Comparison of ENCODE assay signal across 8 cellular contexts in genomic region chr18:499351-500229, GRCh38. TPM values are rescaled to one million over a fixed set of nuclear protein-coding genes. Genes with fewer than 3 reads are reported as not detected.
A peak's percentile ranks its signal among the peaks of the same experiment; 100 is the strongest.
DNase-seq lines count a peak whose midpoint lies in the region; ATAC-seq and TF ChIP-seq lines count a peak whose summit lies in the region.

No MANE protein-coding gene starts in this region.

- no peaks in the 10 kb centered on the region for H3K4me1 ChIP-seq in mucosa of rectum (ENCODE audit: control insufficient read depth in 2 of 2, insufficient read depth in 2 of 2, low read length in 2 of 2)

- H3K36me3 ChIP-seq in mucosa of rectum (ENCODE audit: control insufficient read depth in 2 of 2, insufficient read depth in 2 of 2, low read length in 2 of 2), result no peaks in the 10 kb centered on the region

- peak overlapping the region; percentile 13 to 60 for H3K4me3 ChIP-seq in mucosa of rectum (ENCODE audit: low read length in 2 of 2)

- no peaks in the 10 kb centered on the region for H3K9me3 ChIP-seq in mucosa of rectum (ENCODE audit: control insufficient read depth in 2 of 2, low read length in 2 of 2)

- no peak for TF ChIP-seq CTCF in 22Rv1 (IDR thresholded peaks at IDR 0.05)

- ATAC-seq in GM18867 (IDR thresholded peaks at IDR 0.05; ENCODE audit: unreplicated experiment), result no peak
- ATAC-seq in HG03095 (IDR thresholded peaks at IDR 0.05; ENCODE audit: unreplicated experiment), result no peak

- DNase-seq in HT-29 (ENCODE audit: low spot score), result peak; percentile 65
- peak; percentile 43 for DNase-seq in dedifferentiated amniotic fluid mesenchymal stem cell (ENCODE audit: extremely low spot score)
- DNase-seq in NCI-H446 (lab: John Stamatoyannopoulos, UW), result no peak
- DNase-seq in GF-D8 (lab: John Stamatoyannopoulos, UW), result no peak

- H3K9ac ChIP-seq in mucosa of rectum (ENCODE audit: low read depth in 1 of 2, low read length in 2 of 2), result no peak overlapping the region

- peaks cover 0 to 13% of the 10 kb centered on the region in 2 donors for H3K27me3 ChIP-seq in mucosa of rectum (ENCODE audit: control insufficient read depth in 2 of 2, insufficient read depth in 2 of 2, low read length in 2 of 2)

- H3K27ac ChIP-seq in 22Rv1 (peak overlapping the region; percentile 58), mucosa of rectum (ENCODE audit: low read depth in 2 of 2, low read length in 2 of 2) (no peak overlapping the region)

RNA-seq across cellular contexts. Expression of gene COLEC12, which starts 0.9 kb away (rescaled TPM):
- total RNA-seq in HT-29 (2014; rRNA removed; shearing (Covaris generic)), result not detected in 2 replicates

Comparison
In these comparisons a context has a peak if more than half of its experiments do, and no peak if none do; other contexts are left out.
1. DNase-seq: peak in HT-29 (single experiment) and dedifferentiated amniotic fluid mesenchymal stem cell (single experiment); none in NCI-H446 (0 of 2) and GF-D8 (single experiment).